ENCODE assay signal across 23 cellular contexts in the genomic region with DNA sequence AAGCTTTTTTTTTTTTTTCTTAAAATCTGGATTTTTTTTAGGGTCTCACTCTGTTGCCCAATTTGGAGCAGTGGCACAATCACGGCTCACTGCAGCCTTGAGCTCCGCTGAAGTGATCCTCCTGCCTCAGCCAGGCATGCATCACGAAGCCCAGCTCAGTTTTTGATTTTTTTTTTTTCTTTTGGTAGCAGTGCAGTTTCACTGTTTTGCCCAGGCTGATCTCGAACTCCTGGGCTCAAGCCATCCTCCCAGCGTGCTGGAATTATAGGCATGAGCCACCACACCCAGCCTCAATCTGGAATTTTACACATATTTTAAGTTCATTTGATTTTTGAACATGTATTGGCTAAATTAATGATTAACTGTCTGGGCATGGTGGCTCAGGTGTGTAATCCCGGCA. TPM values are rescaled to one million over a fixed set of nuclear protein-coding genes. Genes with fewer than 3 reads are reported as not detected.
DNase-seq lines count a peak whose midpoint lies in the region; ATAC-seq and TF ChIP-seq lines count a peak whose summit lies in the region.
"Had no signal": no experiment of that assay in that cellular context is flagged by ENCODE, and none has a peak within 500 bp of the region (broad histone marks: within the 10 kb centered on the region; RNA-seq: fewer than 3 reads in every experiment).

No MANE protein-coding gene starts in this region.

- intact Hi-C loops in ascending aorta (cut with DNase I), result no loop called here

- H4K20me1 ChIP-seq in smooth muscle cell (ENCODE audit: low read depth), result peaks cover 80% of the 10 kb centered on the region

- H3K9ac ChIP-seq in smooth muscle cell (ENCODE audit: low read depth), result no peak overlapping the region

- H3K4me1 ChIP-seq in HEK293 (ENCODE audit: control insufficient read depth, insufficient read depth, low read length) (peaks cover 60% of the 10 kb centered on the region), ascending aorta (peaks cover 14 to 50% of the 10 kb centered on the region in 2 donors), smooth muscle cell (ENCODE audit: low read depth) (peaks cover 48% of the 10 kb centered on the region)

- H3K4me1 Mint-ChIP-seq in endothelial cell (ENCODE audit: unreplicated experiment), result peaks cover 51% of the 10 kb centered on the region

- H3K4me2 ChIP-seq in smooth muscle cell, result peak overlapping the region; percentile 75

- no peaks in the 10 kb centered on the region for H3K9me3 Mint-ChIP-seq in endothelial cell (ENCODE audit: unreplicated experiment)
- H3K9me3 Mint-ChIP-seq: activated CD4-positive, alpha-beta T cell treated with anti-CD3 and anti-CD28 coated beads, Interleukin-2, amount 10 ng/mL, durations not matched to agents 7 days and 5 days; activated naive CD8-positive, alpha-beta T cell treated with anti-CD3 and anti-CD28 coated beads, Interleukin-2, amount 10 ng/mL, durations not matched to agents 7 days and 5 days; activated T-helper 2 cell treated with anti-CD3 and anti-CD28 coated beads, Interferon-gamma antibody, Interleukin-2, Interleukin-4, amounts not matched to agents 10 μg/mL and 5 μg/mL and 100 μg/mL, durations not matched to agents 14 hours and 24 hours and 36 hours; natural killer cell had no signal

- POLR2A ChIA-PET in HEK293 (lab: Yijun Ruan, JAX), result interaction anchor here (0.9 kb wide), 1 partner anchor 39 kb away, joined by 4 read pairs; no protein-coding TSS in a partner anchor

- H3K27ac ChIP-seq in HEK293 (ENCODE audit: extremely low read depth, low read depth, low read length), result no peak overlapping the region
- peak overlapping the region; percentile 9 to 44 for H3K27ac ChIP-seq in ascending aorta
- peak overlapping the region; percentile 84 for H3K27ac ChIP-seq in smooth muscle cell (ENCODE audit: low read depth)

- H3K27me3 Mint-ChIP-seq in endothelial cell (ENCODE audit: unreplicated experiment), result peaks cover 4% of the 10 kb centered on the region

- no peak overlapping the region for H2AFZ ChIP-seq in smooth muscle cell (ENCODE audit: low read depth)

- 62% methylated on average over 6 of the region's 6 CpGs for WGBS in smooth muscle cell (ENCODE audit: low lambda C conversion rate)

- TF ChIP-seq CTCF in HEK293 (tag by site-specific recombination; IDR thresholded peaks at IDR 0.05) (no peak), ascending aorta (IDR thresholded peaks at IDR 0.05) (no peak), smooth muscle cell (IDR thresholded peaks at IDR 0.05; ENCODE audit: borderline replicate concordance, insufficient read depth, poor library complexity, severe bottlenecking) (no peak), endothelial cell (IDR thresholded peaks at IDR 0.05; ENCODE audit: unreplicated experiment) (no peak)

- peaks cover 100% of the 10 kb centered on the region for H3K79me2 ChIP-seq in smooth muscle cell (ENCODE audit: low read depth)

- H3K4me3 Mint-ChIP-seq in endothelial cell (ENCODE audit: unreplicated experiment), result no peak overlapping the region
- H3K4me3 Mint-ChIP-seq: activated CD4-positive, alpha-beta T cell treated with anti-CD3 and anti-CD28 coated beads, Interleukin-2, amount 10 ng/mL, durations not matched to agents 7 days and 5 days; activated naive CD8-positive, alpha-beta T cell treated with anti-CD3 and anti-CD28 coated beads, Interleukin-2, amount 10 ng/mL, durations not matched to agents 7 days and 5 days; natural killer cell had no signal

- H3K4me3 ChIP-seq in HEK293 (ENCODE audit: low read depth, low read length) (no peak overlapping the region), ascending aorta (no peak overlapping the region), smooth muscle cell (no peak overlapping the region)
- H3K4me3 ChIP-seq: K562, SJCRH30, skin epidermis, tibial nerve had no signal

- CTCF ChIA-PET in HEK293 (lab: Yijun Ruan, JAX), result interaction anchor here (0.7 to 2.3 kb wide), 6 partner anchors 8 to 469 kb away, joined by 3 to 6 read pairs (median 4); no protein-coding TSS in a partner anchor

- H3K27me3 ChIP-seq in ascending aorta (no peaks in the 10 kb centered on the region), smooth muscle cell (ENCODE audit: low read depth) (no peaks in the 10 kb centered on the region)
- H3K27me3 ChIP-seq: SJCRH30, tibial nerve had no signal

- H3K36me3 ChIP-seq in HEK293 (ENCODE audit: control insufficient read depth in 2 of 2, insufficient read depth in 1 of 2, low read length in 2 of 2) (no peaks in the 10 kb centered on the region), ascending aorta (no peaks in the 10 kb centered on the region), smooth muscle cell (ENCODE audit: low read depth) (no peaks in the 10 kb centered on the region)
- H3K36me3 ChIP-seq: SJCRH30, tibial nerve had no signal

- no peak overlapping the region for H3K27ac Mint-ChIP-seq in endothelial cell (ENCODE audit: unreplicated experiment)
- H3K27ac Mint-ChIP-seq: activated CD4-positive, alpha-beta T cell treated with anti-CD3 and anti-CD28 coated beads, Interleukin-2, amount 10 ng/mL, durations not matched to agents 7 days and 5 days; activated naive CD8-positive, alpha-beta T cell treated with anti-CD3 and anti-CD28 coated beads, Interleukin-2, amount 10 ng/mL, durations not matched to agents 7 days and 5 days; activated T-helper 2 cell treated with anti-CD3 and anti-CD28 coated beads, Interferon-gamma antibody, Interleukin-2, Interleukin-4, amounts not matched to agents 10 μg/mL and 5 μg/mL and 100 μg/mL, durations not matched to agents 14 hours and 24 hours and 36 hours; natural killer cell had no signal

- no peak for DNase-seq in ascending aorta (ENCODE audit: low spot score in 2 of 2)
- DNase-seq in kidney tubule cell (ENCODE audit: low spot score), result peak; percentile 81
- DNase-seq in smooth muscle cell (lab: John Stamatoyannopoulos, UW; ENCODE audit: unreplicated experiment), result no peak
- no peak for DNase-seq in globus pallidus (ENCODE audit: low spot score)
- DNase-seq in HK-2 (ENCODE audit: unreplicated experiment), result no peak
- DNase-seq in endothelial cell (ENCODE audit: low spot score), result no peak
- DNase-seq: activated CD4-positive, alpha-beta T cell treated with anti-CD3 and anti-CD28 coated beads, Interleukin-2, amount 10 ng/mL, durations not matched to agents 7 days and 5 days; activated naive CD8-positive, alpha-beta T cell treated with anti-CD3 and anti-CD28 coated beads, Interleukin-2, amount 10 ng/mL, durations not matched to agents 7 days and 5 days; AML-193; cortex of kidney; MV-4-11; natural killer cell; NCI-H187 treated with DMSO at 0.1 percent for 48 hours; OCI-M1; posterior cingulate gyrus; stimulated activated naive CD8-positive, alpha-beta T cell treated with anti-CD3 and anti-CD28 coated beads, Interleukin-15, Interleukin-2, amounts not matched to agents 100 U/mL and 50 U/mL, for 24 hours had no signal

- no peaks in the 10 kb centered on the region for H3K9me3 ChIP-seq in HEK293 (ENCODE audit: control insufficient read depth, insufficient read depth, low read depth, low read length)
- H3K9me3 ChIP-seq in ascending aorta, result no peaks in the 10 kb centered on the region
- H3K9me3 ChIP-seq in smooth muscle cell (replicated peaks; ENCODE audit: low read depth), result no peaks in the 10 kb centered on the region
- H3K9me3 ChIP-seq: SJCRH30, tibial nerve had no signal

- no peaks in the 10 kb centered on the region for H3K36me3 Mint-ChIP-seq in endothelial cell (ENCODE audit: low read depth, unreplicated experiment)
- H3K36me3 Mint-ChIP-seq: activated naive CD8-positive, alpha-beta T cell treated with anti-CD3 and anti-CD28 coated beads, Interleukin-2, amount 10 ng/mL, durations not matched to agents 7 days and 5 days; natural killer cell had no signal

- H3F3A ChIP-seq in smooth muscle cell (ENCODE audit: low read depth), result peaks cover 13% of the 10 kb centered on the region

- no peak for ATAC-seq in GM19463 (IDR thresholded peaks at IDR 0.05; ENCODE audit: unreplicated experiment)
- ATAC-seq: K562; natural killer cell; stimulated activated naive CD8-positive, alpha-beta T cell treated with anti-CD3 and anti-CD28 coated beads, Interleukin-15, Interleukin-2, amounts not matched to agents 100 U/mL and 50 U/mL, for 24 hours had no signal

TF ChIP-seq in HEK293, 187 proteins besides CTCF, POLR2A, EP300 and RAD21:
- TF ChIP-seq ZNF600 (tag by site-specific recombination; IDR thresholded peaks at IDR 0.05) (peak; percentile 72), ZNF10 (tag by site-specific recombination; IDR thresholded peaks at IDR 0.05) (no peak), ZNF121 (tag by site-specific recombination; IDR thresholded peaks at IDR 0.05) (peak; percentile 78; the same call in 1 of the 2 replicates)
- TF ChIP-seq, protein P1, sequence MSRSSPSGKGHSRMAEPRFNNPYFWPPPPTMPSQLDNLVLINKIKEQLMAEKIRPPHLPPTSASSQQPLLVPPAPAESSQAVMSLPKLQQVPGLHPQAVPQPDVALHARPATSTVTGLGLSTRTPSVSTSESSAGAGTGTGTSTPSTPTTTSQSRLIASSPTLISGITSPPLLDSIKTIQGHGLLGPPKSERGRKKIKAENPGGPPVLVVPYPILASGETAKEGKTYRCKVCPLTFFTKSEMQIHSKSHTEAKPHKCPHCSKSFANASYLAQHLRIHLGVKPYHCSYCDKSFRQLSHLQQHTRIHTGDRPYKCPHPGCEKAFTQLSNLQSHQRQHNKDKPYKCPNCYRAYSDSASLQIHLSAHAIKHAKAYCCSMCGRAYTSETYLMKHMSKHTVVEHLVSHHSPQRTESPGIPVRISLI (tag by site-specific recombination; IDR thresholded peaks at IDR 0.05), result peak; percentile 17; the same call in 1 of the 2 replicates

RNA-seq across cellular contexts. Expression of gene TRIO, which starts 36.3 kb away (rescaled TPM):
- total RNA-seq in ascending aorta, result 262 TPM
- total RNA-seq in smooth muscle cell, result 109 and 118 TPM in 2 replicates
- polyA plus RNA-seq in smooth muscle cell, result 10.2 and 30.3 TPM in 2 replicates
- 229 TPM for total RNA-seq in endothelial cell (ENCODE audit: unreplicated experiment)
